12 cellular contexts compared by ENCODE assay signal in the genomic region with DNA sequence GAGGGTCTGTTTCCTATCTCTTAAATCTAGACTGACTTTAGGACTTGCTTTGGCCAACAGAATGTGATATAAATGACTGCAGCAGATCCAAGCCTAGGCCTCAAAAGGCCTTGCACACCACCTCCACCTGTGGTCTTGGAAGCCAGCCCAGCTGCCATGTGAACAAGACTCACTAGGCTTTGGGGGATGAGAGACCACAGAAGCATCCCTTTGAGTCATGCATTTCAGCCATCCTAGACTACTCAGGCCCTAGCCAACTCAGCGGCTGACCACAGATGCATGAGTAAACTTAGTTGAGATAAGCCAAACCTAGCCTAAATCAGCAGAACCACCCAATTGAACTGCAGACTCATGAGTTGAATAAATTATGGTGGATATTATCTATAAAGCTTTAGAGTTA.
DNase-seq lines count a peak whose midpoint lies in the region; ATAC-seq and TF ChIP-seq lines count a peak whose summit lies in the region.
"Had no signal": no experiment of that assay in that cellular context is flagged by ENCODE, and none has a peak within 500 bp of the region (broad histone marks: within the 10 kb centered on the region; RNA-seq: fewer than 3 reads in every experiment).

No MANE protein-coding gene starts in this region.

- H3K9me3 ChIP-seq in CD8-positive, alpha-beta memory T cell (ENCODE audit: low read length), result no peaks in the 10 kb centered on the region
- no peaks in the 10 kb centered on the region for H3K9me3 ChIP-seq in MM.1S (replicated peaks; ENCODE audit: insufficient read depth, low read length)
- H3K9me3 ChIP-seq: testis had no signal

- no peaks in the 10 kb centered on the region for H3K79me2 ChIP-seq in MM.1S (ENCODE audit: low read length)

- H3K9ac ChIP-seq in MM.1S (ENCODE audit: low read length), result no peak overlapping the region

- peaks cover 5% of the 10 kb centered on the region for H3K27me3 Mint-ChIP-seq in activated CD4-positive, alpha-beta T cell treated with anti-CD3 and anti-CD28 coated beads for 36 hours
- H3K27me3 Mint-ChIP-seq in CD8-positive, alpha-beta memory T cell, result no peaks in the 10 kb centered on the region
- no peaks in the 10 kb centered on the region for H3K27me3 Mint-ChIP-seq in immature natural killer cell (ENCODE audit: low read depth in 3 of 3)

- H3K9me2 ChIP-seq in MM.1S (replicated peaks; ENCODE audit: insufficient read depth, low read length), result no peaks in the 10 kb centered on the region

- H3K4me1 ChIP-seq in CD8-positive, alpha-beta memory T cell (ENCODE audit: insufficient read depth, low read length), result no peaks in the 10 kb centered on the region
- H3K4me1 ChIP-seq in MM.1S (ENCODE audit: low read length), result no peaks in the 10 kb centered on the region
- H3K4me1 ChIP-seq: testis had no signal

- no peaks in the 10 kb centered on the region for H3K36me3 Mint-ChIP-seq in activated CD4-positive, alpha-beta T cell treated with anti-CD3 and anti-CD28 coated beads for 36 hours (ENCODE audit: low read depth)
- H3K36me3 Mint-ChIP-seq in CD8-positive, alpha-beta memory T cell, result no peaks in the 10 kb centered on the region
- H3K36me3 Mint-ChIP-seq in immature natural killer cell, result no peaks in the 10 kb centered on the region

- intact Hi-C loops in activated CD4-positive, alpha-beta T cell treated with anti-CD3 and anti-CD28 coated beads for 36 hours (cut with DNase I, micrococcal nuclease), result no loop called here

- H3F3A ChIP-seq in MM.1S (ENCODE audit: insufficient read depth, low read length), result no peaks in the 10 kb centered on the region

- no peaks in the 10 kb centered on the region for H3K9me3 Mint-ChIP-seq in activated CD4-positive, alpha-beta T cell treated with anti-CD3 and anti-CD28 coated beads for 36 hours (ENCODE audit: low read depth)
- H3K9me3 Mint-ChIP-seq in CD8-positive, alpha-beta memory T cell, result peaks cover 2 to 4% (median 3%) of the 10 kb centered on the region in 5 donors
- H3K9me3 Mint-ChIP-seq in immature natural killer cell, result peaks cover 0 to 14% (median 4%) of the 10 kb centered on the region in 6 donors

- no peaks in the 10 kb centered on the region for H3K36me3 ChIP-seq in CD8-positive, alpha-beta memory T cell (ENCODE audit: insufficient read depth, low read length)
- H3K36me3 ChIP-seq in MM.1S (replicated peaks; ENCODE audit: insufficient read depth, low read length), result no peaks in the 10 kb centered on the region

- no peaks in the 10 kb centered on the region for H4K20me1 ChIP-seq in MM.1S (ENCODE audit: insufficient read depth, low read length)

- H3K4me1 Mint-ChIP-seq in activated CD4-positive, alpha-beta T cell treated with anti-CD3 and anti-CD28 coated beads for 36 hours, result no peaks in the 10 kb centered on the region
- H3K4me1 Mint-ChIP-seq in CD8-positive, alpha-beta memory T cell, result no peaks in the 10 kb centered on the region
- no peaks in the 10 kb centered on the region for H3K4me1 Mint-ChIP-seq in immature natural killer cell

- H2AFZ ChIP-seq in MM.1S (ENCODE audit: low read length), result no peak overlapping the region

- H3K27ac Mint-ChIP-seq in activated CD4-positive, alpha-beta T cell treated with anti-CD3 and anti-CD28 coated beads for 36 hours, result no peak overlapping the region
- no peak overlapping the region for H3K27ac Mint-ChIP-seq in CD8-positive, alpha-beta memory T cell
- H3K27ac Mint-ChIP-seq in immature natural killer cell, result no peak overlapping the region

- H3K4me3 ChIP-seq in choroid plexus epithelial cell (ENCODE audit: low read depth, low read length), result no peak overlapping the region
- H3K4me3 ChIP-seq in CD8-positive, alpha-beta memory T cell (ENCODE audit: low read length), result no peak overlapping the region
- no peak overlapping the region for H3K4me3 ChIP-seq in MM.1S (ENCODE audit: low read length)
- H3K4me3 ChIP-seq: testis had no signal

- no peak for ATAC-seq in activated CD4-positive, alpha-beta T cell treated with anti-CD3 and anti-CD28 coated beads for 36 hours

- TF ChIP-seq CTCF in choroid plexus epithelial cell (conservative IDR thresholded peaks at IDR 0.05; ENCODE audit: low read depth, low read length) (no peak), MM.1S (IDR thresholded peaks at IDR 0.05; ENCODE audit: low read length) (no peak)

- CTCF ChIA-PET in activated CD4-positive, alpha-beta T cell treated with anti-CD3 and anti-CD28 coated beads for 36 hours (lab: Charles Lee), result no interaction called here
- CTCF ChIA-PET in CD8-positive, alpha-beta memory T cell (lab: Charles Lee), result no interaction called here

- no peaks in the 10 kb centered on the region for H3K27me3 ChIP-seq in CD8-positive, alpha-beta memory T cell (ENCODE audit: insufficient read depth, low read length, poor library complexity, severe bottlenecking)
- no peaks in the 10 kb centered on the region for H3K27me3 ChIP-seq in MM.1S (replicated peaks; ENCODE audit: insufficient read depth, low read length)
- H3K27me3 ChIP-seq: testis had no signal

- no peak overlapping the region for H3K4me3 Mint-ChIP-seq in activated CD4-positive, alpha-beta T cell treated with anti-CD3 and anti-CD28 coated beads for 36 hours
- no peak overlapping the region for H3K4me3 Mint-ChIP-seq in CD8-positive, alpha-beta memory T cell
- H3K4me3 Mint-ChIP-seq in immature natural killer cell, result no peak overlapping the region

- H3K27ac ChIP-seq in CD8-positive, alpha-beta memory T cell (ENCODE audit: low read depth, low read length), result no peak overlapping the region
- H3K27ac ChIP-seq in MM.1S (ENCODE audit: low read length), result no peak overlapping the region
- H3K27ac ChIP-seq: testis had no signal

- POLR2A ChIA-PET in activated CD4-positive, alpha-beta T cell treated with anti-CD3 and anti-CD28 coated beads for 36 hours (lab: Charles Lee), result no interaction called here
- POLR2A ChIA-PET in CD8-positive, alpha-beta memory T cell (lab: Charles Lee), result no interaction called here

- peak; percentile 62 for DNase-seq in GM03348 (ENCODE audit: low spot score)
- peak; percentile 0 for DNase-seq in OCI-M1 (lab: John Stamatoyannopoulos, UW)
- peak; percentile 65 for DNase-seq in choroid plexus epithelial cell (ENCODE audit: low read depth)
- peak; percentile 48 for DNase-seq in myocyte (ENCODE audit: low read depth)
- DNase-seq in activated CD4-positive, alpha-beta T cell treated with anti-CD3 and anti-CD28 coated beads for 36 hours, result no peak
- DNase-seq in CD8-positive, alpha-beta memory T cell, result no peak
- no peak for DNase-seq in MM.1S
- DNase-seq in immature natural killer cell, result no peak
- DNase-seq: activated CD4-positive, alpha-beta T cell treated with anti-CD3 and anti-CD28 coated beads, Interleukin-2, amount 50 U/mL, for 1 hour; Calu3; T-helper 2 cell; testis had no signal

- H3K4me2 ChIP-seq in MM.1S (ENCODE audit: low read depth, low read length), result no peak overlapping the region

Comparison
In these comparisons a context has a peak if more than half of its experiments do, and no peak if none do; other contexts are left out.
1. DNase-seq: peak in GM03348 (single experiment), OCI-M1 (single experiment), choroid plexus epithelial cell (single experiment) and myocyte (single experiment); none in activated CD4-positive, alpha-beta T cell treated with anti-CD3 and anti-CD28 coated beads for 36 hours (single experiment), CD8-positive, alpha-beta memory T cell (0 of 5), MM.1S (single experiment) and immature natural killer cell (0 of 3).